ENCODE assay signal across 1 cellular context in the genomic region with DNA sequence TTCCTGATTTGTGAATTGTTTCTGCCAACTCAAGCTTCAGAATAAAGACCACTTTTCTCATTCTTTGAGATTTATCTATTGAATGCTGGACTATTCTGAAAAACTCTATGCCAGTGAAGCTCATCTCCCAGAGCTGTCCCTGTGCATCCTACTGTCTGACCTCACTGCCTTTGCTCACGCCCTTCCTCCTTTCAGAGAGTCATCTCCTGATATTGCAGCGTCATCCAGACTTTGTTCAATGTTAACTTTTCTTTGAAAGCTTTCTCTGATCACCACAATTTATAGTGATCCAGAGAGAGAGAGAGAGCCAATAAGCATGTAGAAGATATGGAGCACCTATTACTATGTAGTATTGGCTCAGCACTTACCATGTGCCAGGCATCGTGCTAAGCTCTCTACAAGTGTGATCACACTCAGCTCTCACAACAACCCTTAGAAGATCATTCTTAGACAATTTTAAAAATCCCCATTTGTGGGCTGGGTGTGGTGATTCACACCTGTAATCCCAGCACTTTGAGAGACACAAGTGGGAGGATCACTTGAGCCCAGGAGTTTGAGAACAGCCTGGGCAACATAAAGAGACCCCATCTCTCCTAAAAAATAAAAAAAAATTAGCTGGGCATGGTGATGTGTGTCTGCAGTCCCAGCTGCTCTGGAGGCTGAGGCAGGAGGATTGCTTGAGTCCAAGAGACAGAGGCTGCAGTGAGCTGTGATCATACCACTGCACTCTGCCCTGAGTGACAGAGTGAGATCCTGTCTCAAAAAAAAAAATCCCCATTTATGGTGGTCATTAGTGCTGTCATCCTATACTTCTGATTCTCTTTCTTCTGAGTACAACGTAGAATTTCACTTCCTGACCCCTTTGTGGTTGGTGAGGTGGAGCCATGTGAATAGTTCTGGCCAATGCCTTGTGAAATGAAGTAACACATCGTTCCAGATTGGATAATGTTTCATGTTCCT.
TF ChIP-seq lines count a peak whose summit lies in the region.

No MANE protein-coding gene starts in this region.

TF ChIP-seq in HepG2, 621 proteins besides CTCF, POLR2A, EP300 and RAD21:
- TF ChIP-seq, protein P1, sequence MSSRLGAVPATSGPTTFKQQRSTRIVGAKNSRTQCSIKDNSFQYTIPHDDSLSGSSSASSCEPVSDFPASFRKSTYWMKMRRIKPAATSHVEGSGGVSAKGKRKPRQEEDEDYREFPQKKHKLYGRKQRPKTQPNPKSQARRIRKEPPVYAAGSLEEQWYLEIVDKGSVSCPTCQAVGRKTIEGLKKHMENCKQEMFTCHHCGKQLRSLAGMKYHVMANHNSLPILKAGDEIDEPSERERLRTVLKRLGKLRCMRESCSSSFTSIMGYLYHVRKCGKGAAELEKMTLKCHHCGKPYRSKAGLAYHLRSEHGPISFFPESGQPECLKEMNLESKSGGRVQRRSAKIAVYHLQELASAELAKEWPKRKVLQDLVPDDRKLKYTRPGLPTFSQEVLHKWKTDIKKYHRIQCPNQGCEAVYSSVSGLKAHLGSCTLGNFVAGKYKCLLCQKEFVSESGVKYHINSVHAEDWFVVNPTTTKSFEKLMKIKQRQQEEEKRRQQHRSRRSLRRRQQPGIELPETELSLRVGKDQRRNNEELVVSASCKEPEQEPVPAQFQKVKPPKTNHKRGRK (CRISPR knock-in tag; IDR thresholded peaks at IDR 0.05) = no peak
- peak; percentile 44; the same call in 1 of the 2 replicates for TF ChIP-seq NFE2L2 (IDR thresholded peaks at IDR 0.05; ENCODE audit: low read length)
